8 cellular contexts compared by ENCODE assay signal in genomic region chr1:226064168-226064815, GRCh38. TPM values are rescaled to one million over a fixed set of nuclear protein-coding genes. Genes with fewer than 3 reads are reported as not detected.
A peak's percentile ranks its signal among the peaks of the same experiment; 100 is the strongest.
DNase-seq lines count a peak whose midpoint lies in the region; ATAC-seq and TF ChIP-seq lines count a peak whose summit lies in the region.

No MANE protein-coding gene starts in this region.

- H2BK5ac ChIP-seq in mesendoderm (ENCODE audit: low read length) = no peak overlapping the region

- H3K79me1 ChIP-seq in mesendoderm (ENCODE audit: low read length) = peaks cover 2% of the 10 kb centered on the region

- H2BK15ac ChIP-seq in mesendoderm (replicated peaks; ENCODE audit: low read depth) = no peak overlapping the region

- H2BK120ac ChIP-seq in mesendoderm (ENCODE audit: low read depth, low read length) = no peak overlapping the region

- no peak overlapping the region for H3K18ac ChIP-seq in mesendoderm (ENCODE audit: low read length)

- peak overlapping the region; percentile 44 for H3K4me2 ChIP-seq in mesendoderm (ENCODE audit: low read length)

- peak overlapping the region; percentile 96 for H3K9ac ChIP-seq in mesendoderm (ENCODE audit: low read length)

- no peak overlapping the region for H3K23ac ChIP-seq in mesendoderm (ENCODE audit: low read length)

- WGBS in mesendoderm (ENCODE audit: extremely low coverage, insufficient coverage, low lambda C conversion rate) = no CpG with 5 or more reads among the region's 13 CpGs

- CTCF ChIA-PET in Panc1 (lab: Charles Lee) = interaction anchor here (0.7 to 1.2 kb wide), 8 partner anchors 13 to 553 kb away, joined by 3 to 7 read pairs (median 3); no protein-coding TSS in a partner anchor

- H3K4me3 ChIP-seq in GM12865 (ENCODE audit: low read depth, low read length) (peak overlapping the region; percentile 74), Panc1 (ENCODE audit: low read depth in 2 of 2, low read length in 2 of 2) (peak overlapping the region; percentile 97 to 99), mesendoderm (ENCODE audit: low read length) (peak overlapping the region; percentile 93), uterus (peak overlapping the region; percentile 86 to 91)

- H3K9me3 ChIP-seq in Panc1 (ENCODE audit: control insufficient read depth, insufficient read depth, low read depth, low read length) = no peaks in the 10 kb centered on the region
- H3K9me3 ChIP-seq in uterus = no peaks in the 10 kb centered on the region

- H4K8ac ChIP-seq in mesendoderm (ENCODE audit: low read depth, low read length) = no peak overlapping the region

- in situ Hi-C loops in Panc1 (cut with HindIII; ENCODE audit: low pct_unique_long_range_greater_than_20kb, low sequenced_read_pairs) = no loop called here

- POLR2A ChIA-PET in Panc1 (lab: Charles Lee) = interaction anchor here (0.5 kb wide), 1 partner anchor 104 kb away, joined by 3 read pairs; no protein-coding TSS in a partner anchor

- peak; percentile 49; the same call in 1 of the 2 replicates for TF ChIP-seq CTCF in AG09319 (IDR thresholded peaks at IDR 0.05; ENCODE audit: low read depth, low read length)
- TF ChIP-seq CTCF in GM12865 (IDR thresholded peaks at IDR 0.05; ENCODE audit: insufficient read depth, low read depth, low read length, missing control alignments) = peak; percentile 49
- TF ChIP-seq CTCF in Panc1 (IDR thresholded peaks at IDR 0.05) = peak; percentile 92
- TF ChIP-seq CTCF in uterus (IDR thresholded peaks at IDR 0.05) = peak; percentile 53 to 77 (median 70)

- H3K27me3 ChIP-seq in Panc1 (ENCODE audit: control insufficient read depth, insufficient read depth, low read length) = no peaks in the 10 kb centered on the region
- no peaks in the 10 kb centered on the region for H3K27me3 ChIP-seq in mesendoderm (ENCODE audit: insufficient read depth, low read length, poor library complexity)
- H3K27me3 ChIP-seq in uterus = no peaks in the 10 kb centered on the region

- TF ChIP-seq POLR2A in uterus (IDR thresholded peaks at IDR 0.05) = no peak

- peak overlapping the region; percentile 97 for H3K27ac ChIP-seq in Panc1 (ENCODE audit: low read length)
- H3K27ac ChIP-seq in mesendoderm (ENCODE audit: low read depth, low read length) = no peak overlapping the region
- peak overlapping the region; percentile 98 to 99 for H3K27ac ChIP-seq in uterus

- ATAC-seq in Panc1 = no peak
- no peak for ATAC-seq in GM21786 (IDR thresholded peaks at IDR 0.05; ENCODE audit: unreplicated experiment)

- no TSS peak for BruUV-seq in Panc1 (replicated peaks; lab: Mats Ljungman, UMichigan)

- peak overlapping the region; percentile 94 for H3K56ac ChIP-seq in mesendoderm (ENCODE audit: low read length)

- H3K79me2 ChIP-seq in mesendoderm (ENCODE audit: control insufficient read depth, insufficient read depth, low read length) = peaks cover 54% of the 10 kb centered on the region

- H3K4me1 ChIP-seq in Panc1 (ENCODE audit: control insufficient read depth, insufficient read depth, low read length) = peaks cover 31% of the 10 kb centered on the region
- peaks cover 6% of the 10 kb centered on the region for H3K4me1 ChIP-seq in mesendoderm (ENCODE audit: control insufficient read depth, low read depth, low read length)
- peaks cover 4 to 11% of the 10 kb centered on the region in 2 donors for H3K4me1 ChIP-seq in uterus

- H2AK5ac ChIP-seq in mesendoderm (ENCODE audit: low read length) = no peak overlapping the region

- no peak overlapping the region for H3K4ac ChIP-seq in mesendoderm (ENCODE audit: low read depth, low read length)

- no peak overlapping the region for H4K5ac ChIP-seq in mesendoderm (ENCODE audit: low read length)

- no peak for DNase-seq in AG09319 (ENCODE audit: extremely low read depth, low read depth)
- no peak for DNase-seq in GM12865 (ENCODE audit: low read depth)
- no peak for DNase-seq in Panc1 (ENCODE audit: low read depth, low spot score)
- DNase-seq in central memory CD4-positive, alpha-beta T cell = peak; percentile 50
- peak; percentile 44 for DNase-seq in mesendoderm
- DNase-seq in uterus = no peak
- DNase-seq in activated gamma-delta T cell treated with Interleukin-2 at 50 U/mL for 16 hours = no peak

- intact Hi-C loops in Panc1 (cut with micrococcal nuclease; ENCODE audit: unreplicated experiment) = loop anchor here (10.0 kb wide), 1 partner anchor 589 kb away; no protein-coding TSS in a partner anchor
- intact Hi-C loops in uterus (cut with DNase I; ENCODE audit: low total_unique reads) = loop anchor here (5.0 kb wide), 1 partner anchor 67 kb away; the partner anchor contains the start of gene SDE2

- H3K36me3 ChIP-seq in Panc1 (ENCODE audit: control insufficient read depth, insufficient read depth, low read length) (peaks cover 44% of the 10 kb centered on the region), mesendoderm (ENCODE audit: control insufficient read depth, insufficient read depth, low read length) (peaks cover 11% of the 10 kb centered on the region), uterus (no peaks in the 10 kb centered on the region)

RNA-seq across cellular contexts. Expression of gene H3-3A, which starts 1.8 kb away (rescaled TPM):
- total RNA-seq in Panc1 (2021; ENCODE audit: unreplicated experiment) (404 TPM), uterus (100 to 1,000 TPM; 261 to 572 (median 348) TPM)
- polyA plus RNA-seq in Panc1 (2012; ENCODE audit: insufficient read length) = 307 TPM
- 2,059 TPM for polyA plus RNA-seq in mesendoderm (2013, experiment 1 of 2)
- 2,049 TPM for polyA plus RNA-seq in mesendoderm (2013, experiment 2 of 2)

Comparison
In these comparisons a context has a peak if more than half of its experiments do, and no peak if none do; other contexts are left out.
1. DNase-seq: peak in central memory CD4-positive, alpha-beta T cell (single experiment) and mesendoderm (single experiment); none in AG09319 (single experiment), GM12865 (single experiment), Panc1 (single experiment), uterus (0 of 2) and activated gamma-delta T cell treated with Interleukin-2 at 50 U/mL for 16 hours (single experiment).
2. Peak in every context shown above with its lines, with median percentiles within 50 percentile points of each other: CTCF ChIP-seq and H3K4me3 ChIP-seq.